Comparison of ENCODE assay signal across 16 cellular contexts in genomic region chr5:157449011-157449723, GRCh38. TPM values are rescaled to one million over a fixed set of nuclear protein-coding genes. Genes with fewer than 3 reads are reported as not detected.
DNase-seq lines count a peak whose midpoint lies in the region; ATAC-seq, FAIRE-seq and TF ChIP-seq lines count a peak whose summit lies in the region.
"Had no signal": no experiment of that assay in that cellular context is flagged by ENCODE, and none has a peak within 500 bp of the region (broad histone marks: within the 10 kb centered on the region; RNA-seq: fewer than 3 reads in every experiment).

No MANE protein-coding gene starts in this region.

- WGBS in heart right ventricle, 2 donors: 19 to 30% methylated on average over 6 of the region's 6 CpGs

- H3K36me3 Mint-ChIP-seq in T-helper 17 cell (ENCODE audit: low read depth): no peaks in the 10 kb centered on the region
- H3K36me3 Mint-ChIP-seq: CD4-positive, CD25-positive, alpha-beta regulatory T cell; immature natural killer cell had no signal

- H3K27ac ChIP-seq in heart right ventricle (peak overlapping the region in 8 of 10 donors; percentile 7 to 60 (median 44)), rectal smooth muscle tissue (ENCODE audit: low read depth, low read length) (peak overlapping the region; percentile 71)
- H3K27ac ChIP-seq: epithelial cell of prostate had no signal

- no peak for TF ChIP-seq CTCF in heart right ventricle (IDR thresholded peaks at IDR 0.05)

- no peak for TF ChIP-seq POLR2A in GM12891 (IDR thresholded peaks at IDR 0.05; ENCODE audit: low read depth, low read length)

- no peaks in the 10 kb centered on the region for H3K36me3 ChIP-seq in heart right ventricle
- no peaks in the 10 kb centered on the region for H3K36me3 ChIP-seq in rectal smooth muscle tissue (ENCODE audit: control insufficient read depth, insufficient read depth, low read length)

- H3K4me1 ChIP-seq in heart right ventricle (peaks cover 0 to 16% (median 10%) of the 10 kb centered on the region in 9 donors), rectal smooth muscle tissue (ENCODE audit: control insufficient read depth, insufficient read depth, low read length) (peaks cover 17% of the 10 kb centered on the region)

- H3K9me3 ChIP-seq in T-helper 17 cell (ENCODE audit: control insufficient read depth, low read length, poor library complexity, severe bottlenecking) (no peaks in the 10 kb centered on the region), heart right ventricle (no peaks in the 10 kb centered on the region)

- peaks cover 5% of the 10 kb centered on the region for H3K4me1 Mint-ChIP-seq in T-helper 17 cell
- H3K4me1 Mint-ChIP-seq: immature natural killer cell had no signal

- peak; percentile 45 for DNase-seq in ELF-1 (ENCODE audit: low read depth, low spot score)
- DNase-seq in T-helper 17 cell: no peak
- DNase-seq in heart right ventricle: peak; percentile 59 to 81
- no peak for DNase-seq in NCI-H128 (lab: John Stamatoyannopoulos, UW; ENCODE audit: unreplicated experiment)
- no peak for DNase-seq in AML-193 (lab: John Stamatoyannopoulos, UW)
- no peak for DNase-seq in GM12891 (ENCODE audit: insufficient read length, low spot score)
- DNase-seq: amniotic stem cell; CD4-positive, CD25-positive, alpha-beta regulatory T cell; immature natural killer cell; MM.1S; stimulated activated CD4-positive, alpha-beta T cell treated with anti-CD3 and anti-CD28 coated beads, Interleukin-2, amount 100 ng/mL, for 48 hours had no signal

- H3K27ac Mint-ChIP-seq in T-helper 17 cell: no peak overlapping the region
- H3K27ac Mint-ChIP-seq: immature natural killer cell; T-helper 1 cell treated with Interleukin-12 subunit alpha and Interleukin-12 subunit beta and Interleukin-4 antibody, amounts not matched to agents 30 μg/mL and 1 μg/mL, for 36 hours had no signal

- intact Hi-C loops in heart right ventricle (cut with DNase I): no loop called here

- FAIRE-seq in GM12891 (lab: Jason Lieb, UNC): no peak

- H3K4me3 ChIP-seq in heart right ventricle: no peak overlapping the region
- H3K4me3 ChIP-seq in rectal smooth muscle tissue (ENCODE audit: low read length): no peak overlapping the region

- ATAC-seq in T-helper 17 cell: no peak
- ATAC-seq in heart right ventricle: peak; percentile 83 to 96 (median 95)
- no peak for ATAC-seq in GM21737 (IDR thresholded peaks at IDR 0.05; ENCODE audit: unreplicated experiment)
- ATAC-seq: HCT116 had no signal

- H3K4me3 Mint-ChIP-seq in T-helper 17 cell: peak overlapping the region; percentile 31
- H3K4me3 Mint-ChIP-seq: CD4-positive, CD25-positive, alpha-beta regulatory T cell; immature natural killer cell; T-helper 1 cell treated with Interleukin-12 subunit alpha and Interleukin-12 subunit beta and Interleukin-4 antibody, amounts not matched to agents 30 μg/mL and 1 μg/mL, for 36 hours had no signal

- no peak overlapping the region for H3K9ac ChIP-seq in rectal smooth muscle tissue (ENCODE audit: low read length)

- no peaks in the 10 kb centered on the region for H3K27me3 Mint-ChIP-seq in T-helper 17 cell

- H3K27me3 ChIP-seq in heart right ventricle (no peaks in the 10 kb centered on the region), rectal smooth muscle tissue (ENCODE audit: control insufficient read depth, insufficient read depth, low read length) (no peaks in the 10 kb centered on the region)

TF ChIP-seq in GM12891, 5 proteins besides CTCF, POLR2A, EP300 and RAD21:
- TF ChIP-seq PAX5 (IDR thresholded peaks at IDR 0.05; ENCODE audit: insufficient read depth, low read length, severe bottlenecking) (no peak), POLR2AphosphoS5 (IDR thresholded peaks at IDR 0.05; ENCODE audit: low read depth, low read length) (no peak), TAF1 (IDR thresholded peaks at IDR 0.05; ENCODE audit: low read depth, low read length) (no peak), SPI1 (IDR thresholded peaks at IDR 0.05; ENCODE audit: low read depth, low read length) (no peak), POU2F2 (IDR thresholded peaks at IDR 0.05; ENCODE audit: low read depth, low read length) (no peak)
TF ChIP-seq in GM12891: peak in this region for 0.

RNA-seq across cellular contexts. Expression of gene NIPAL4, which starts 10.8 kb away (rescaled TPM):
- total RNA-seq in T-helper 17 cell (1 to 10 TPM; 1.5 to 2.3 TPM), heart right ventricle (under 1 TPM in 1 of 10 donors, not detected in 9; 0.09 TPM)
- polyA plus RNA-seq in heart right ventricle: under 1 TPM in 1 of 2 donors, not detected in 1; 0.20 TPM
- polyA plus RNA-seq in GM12891 (2012; ENCODE audit: low read depth, missing spikeins): 1.2 TPM
- polyA plus RNA-seq: immature natural killer cell had no signal

Comparison
In these comparisons a context has a peak if more than half of its experiments do, and no peak if none do; other contexts are left out.
1. DNase-seq: peak in ELF-1 (single experiment) and heart right ventricle (2 of 2); none in T-helper 17 cell (0 of 3), NCI-H128 (single experiment), AML-193 (0 of 2) and GM12891 (single experiment).
2. ATAC-seq: peak in heart right ventricle (8 of 8); none in T-helper 17 cell (single experiment) and GM21737 (single experiment).